1 cellular context compared by ENCODE assay signal in the genomic region with DNA sequence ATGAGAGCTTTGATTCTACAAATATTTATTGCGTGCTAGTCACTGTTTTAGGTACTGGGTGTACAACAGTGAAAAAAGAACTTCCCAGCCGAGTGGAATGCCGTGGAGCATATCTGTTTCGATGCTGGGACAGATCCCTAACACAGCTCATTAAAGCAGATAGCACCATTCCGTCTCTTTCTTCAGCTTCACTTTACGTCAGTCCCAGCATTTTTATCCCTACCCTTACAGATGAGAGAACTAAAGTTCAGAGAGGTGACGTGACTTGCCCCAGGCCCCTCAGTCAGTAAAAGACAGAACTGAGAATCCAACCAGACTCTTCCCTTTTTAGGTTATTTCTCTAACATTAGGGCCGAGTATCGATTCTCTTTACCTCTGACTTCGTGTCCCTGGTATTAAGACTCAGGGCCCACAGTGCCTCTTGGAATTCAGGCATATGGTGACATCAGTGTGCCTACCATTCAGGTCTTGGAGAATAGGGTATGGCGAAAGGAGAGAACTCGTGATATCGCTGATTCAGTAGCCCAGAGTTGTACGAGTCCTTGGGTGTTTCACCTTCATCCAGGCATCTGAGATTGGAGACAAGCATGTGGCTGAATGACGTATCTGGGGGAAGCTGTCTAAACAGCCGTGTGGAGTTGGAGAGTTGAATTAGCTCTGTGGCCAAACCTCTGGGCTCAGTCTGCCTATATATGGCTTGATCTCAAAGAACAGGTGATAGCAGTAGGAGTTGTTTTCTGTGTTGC.
A peak's percentile ranks its signal among the peaks of the same experiment; 100 is the strongest.
TF ChIP-seq lines count a peak whose summit lies in the region.

No MANE protein-coding gene starts in this region.

TF ChIP-seq in K562, 482 proteins besides CTCF, POLR2A, EP300 and RAD21 (continued from another document and continues in another):
- TF ChIP-seq, protein P1, sequence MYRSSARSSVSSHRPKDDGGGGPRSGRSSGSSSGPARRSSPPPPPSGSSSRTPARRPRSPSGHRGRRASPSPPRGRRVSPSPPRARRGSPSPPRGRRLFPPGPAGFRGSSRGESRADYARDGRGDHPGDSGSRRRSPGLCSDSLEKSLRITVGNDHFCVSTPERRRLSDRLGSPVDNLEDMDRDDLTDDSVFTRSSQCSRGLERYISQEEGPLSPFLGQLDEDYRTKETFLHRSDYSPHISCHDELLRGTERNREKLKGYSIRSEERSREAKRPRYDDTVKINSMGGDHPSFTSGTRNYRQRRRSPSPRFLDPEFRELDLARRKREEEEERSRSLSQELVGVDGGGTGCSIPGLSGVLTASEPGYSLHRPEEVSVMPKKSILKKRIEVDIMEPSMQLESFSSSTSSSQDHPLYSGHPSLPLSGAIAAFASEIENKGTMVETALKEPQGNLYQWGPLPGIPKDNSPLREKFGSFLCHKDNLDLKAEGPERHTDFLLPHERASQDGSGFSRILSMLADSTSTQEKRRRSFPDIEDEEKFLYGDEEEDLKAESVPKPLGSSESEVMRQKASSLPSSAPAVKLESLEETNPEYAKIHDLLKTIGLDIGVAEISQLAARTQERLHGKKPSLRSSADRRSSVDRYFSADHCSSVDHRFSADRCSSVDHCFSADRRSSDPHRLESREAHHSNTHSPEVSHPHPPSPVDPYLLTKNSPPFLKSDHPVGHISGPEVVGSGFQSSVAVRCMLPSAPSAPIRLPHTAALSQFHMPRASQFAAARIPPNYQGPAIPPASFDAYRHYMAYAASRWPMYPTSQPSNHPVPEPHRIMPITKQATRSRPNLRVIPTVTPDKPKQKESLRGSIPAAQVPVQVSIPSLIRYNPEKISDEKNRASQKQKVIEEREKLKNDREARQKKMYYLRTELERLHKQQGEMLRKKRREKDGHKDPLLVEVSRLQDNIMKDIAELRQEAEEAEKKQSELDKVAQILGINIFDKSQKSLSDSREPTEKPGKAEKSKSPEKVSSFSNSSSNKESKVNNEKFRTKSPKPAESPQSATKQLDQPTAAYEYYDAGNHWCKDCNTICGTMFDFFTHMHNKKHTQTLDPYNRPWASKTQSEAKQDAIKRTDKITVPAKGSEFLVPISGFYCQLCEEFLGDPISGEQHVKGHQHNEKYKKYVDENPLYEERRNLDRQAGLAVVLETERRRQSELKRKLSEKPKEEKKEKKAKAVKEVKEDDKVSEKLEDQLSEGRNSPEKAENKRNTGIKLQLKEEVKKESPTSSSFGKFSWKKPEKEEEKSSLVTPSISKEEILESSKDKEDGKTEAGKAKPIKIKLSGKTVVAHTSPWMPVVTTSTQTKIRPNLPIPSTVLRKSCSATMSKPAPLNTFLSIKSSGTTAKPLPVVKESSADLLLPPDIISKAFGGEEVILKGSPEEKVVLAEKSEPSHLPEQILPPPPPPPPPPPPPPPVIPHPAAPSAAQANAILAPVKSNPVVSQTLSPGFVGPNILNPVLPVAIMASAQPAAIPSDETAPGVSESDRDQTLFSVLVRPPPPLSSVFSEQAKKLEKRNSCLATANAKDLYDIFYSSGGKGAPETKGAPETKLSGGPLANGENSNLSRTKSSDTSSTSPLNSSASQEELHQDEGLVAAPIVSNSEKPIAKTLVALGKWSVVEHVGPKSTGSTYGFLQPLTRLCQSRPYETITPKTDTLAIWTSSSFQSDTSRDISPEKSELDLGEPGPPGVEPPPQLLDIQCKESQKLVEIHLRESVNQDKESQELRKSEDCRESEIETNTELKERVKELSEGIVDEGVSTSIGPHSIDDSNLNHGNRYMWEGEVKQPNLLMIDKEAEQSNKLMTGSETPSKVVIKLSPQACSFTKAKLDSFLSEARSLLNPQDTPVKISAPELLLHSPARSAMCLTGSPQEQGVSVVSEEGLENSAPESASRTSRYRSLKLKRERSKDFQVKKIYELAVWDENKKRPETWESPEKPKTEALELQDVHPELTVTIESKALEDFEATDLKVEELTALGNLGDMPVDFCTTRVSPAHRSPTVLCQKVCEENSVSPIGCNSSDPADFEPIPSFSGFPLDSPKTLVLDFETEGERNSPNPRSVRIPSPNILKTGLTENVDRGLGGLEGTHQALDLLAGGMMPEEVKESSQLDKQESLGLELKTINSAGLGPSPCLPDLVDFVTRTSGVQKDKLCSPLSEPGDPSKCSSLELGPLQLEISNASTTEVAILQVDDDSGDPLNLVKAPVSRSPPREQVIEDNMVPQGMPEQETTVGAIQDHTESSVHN (IDR thresholded peaks at IDR 0.05; ENCODE audit: borderline replicate concordance in 1 of 2, low read depth in 1 of 2) = peak in 1 of 2 experiments; percentile 30; a peak in 1 of 4 replicates
- no peak for TF ChIP-seq NR2C1 (IDR thresholded peaks at IDR 0.05)
- TF ChIP-seq NR2C1 (tag; IDR thresholded peaks at IDR 0.05) = peak; percentile 44; the same call in 1 of the 2 replicates
- TF ChIP-seq WHSC1 (IDR thresholded peaks at IDR 0.05; ENCODE audit: low read length) = no peak
- TF ChIP-seq CXXC5 (CRISPR knock-in tag; IDR thresholded peaks at IDR 0.05) = peak; percentile 65
- TF ChIP-seq TGIF2 (CRISPR knock-in tag; IDR thresholded peaks at IDR 0.05) = no peak
- TF ChIP-seq, protein P2, sequence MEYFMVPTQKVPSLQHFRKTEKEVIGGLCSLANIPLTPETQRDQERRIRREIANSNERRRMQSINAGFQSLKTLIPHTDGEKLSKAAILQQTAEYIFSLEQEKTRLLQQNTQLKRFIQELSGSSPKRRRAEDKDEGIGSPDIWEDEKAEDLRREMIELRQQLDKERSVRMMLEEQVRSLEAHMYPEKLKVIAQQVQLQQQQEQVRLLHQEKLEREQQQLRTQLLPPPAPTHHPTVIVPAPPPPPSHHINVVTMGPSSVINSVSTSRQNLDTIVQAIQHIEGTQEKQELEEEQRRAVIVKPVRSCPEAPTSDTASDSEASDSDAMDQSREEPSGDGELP (CRISPR knock-in tag; IDR thresholded peaks at IDR 0.05; ENCODE audit: borderline replicate concordance) = peak; percentile 11; the same call in 1 of the 2 replicates
- no peak for TF ChIP-seq POLR2AphosphoS5 (IDR thresholded peaks at IDR 0.05; ENCODE audit: control insufficient read depth, insufficient read depth, low read depth, low read length)
- peak in 1 of 2 experiments; percentile 59; a peak in 1 of 4 replicates for TF ChIP-seq TBL1XR1 (IDR thresholded peaks at IDR 0.05; ENCODE audit: low read length in 2 of 2)
- no peak for TF ChIP-seq ARID2 (IDR thresholded peaks at IDR 0.05)
- TF ChIP-seq, protein P3, sequence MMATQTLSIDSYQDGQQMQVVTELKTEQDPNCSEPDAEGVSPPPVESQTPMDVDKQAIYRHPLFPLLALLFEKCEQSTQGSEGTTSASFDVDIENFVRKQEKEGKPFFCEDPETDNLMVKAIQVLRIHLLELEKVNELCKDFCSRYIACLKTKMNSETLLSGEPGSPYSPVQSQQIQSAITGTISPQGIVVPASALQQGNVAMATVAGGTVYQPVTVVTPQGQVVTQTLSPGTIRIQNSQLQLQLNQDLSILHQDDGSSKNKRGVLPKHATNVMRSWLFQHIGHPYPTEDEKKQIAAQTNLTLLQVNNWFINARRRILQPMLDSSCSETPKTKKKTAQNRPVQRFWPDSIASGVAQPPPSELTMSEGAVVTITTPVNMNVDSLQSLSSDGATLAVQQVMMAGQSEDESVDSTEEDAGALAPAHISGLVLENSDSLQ (IDR thresholded peaks at IDR 0.05) = peak; percentile 59; the same call in 1 of the 2 replicates
- peak; percentile 54; the same call in 1 of the 2 replicates for TF ChIP-seq GATAD2A (IDR thresholded peaks at IDR 0.05)
- TF ChIP-seq, protein P4, sequence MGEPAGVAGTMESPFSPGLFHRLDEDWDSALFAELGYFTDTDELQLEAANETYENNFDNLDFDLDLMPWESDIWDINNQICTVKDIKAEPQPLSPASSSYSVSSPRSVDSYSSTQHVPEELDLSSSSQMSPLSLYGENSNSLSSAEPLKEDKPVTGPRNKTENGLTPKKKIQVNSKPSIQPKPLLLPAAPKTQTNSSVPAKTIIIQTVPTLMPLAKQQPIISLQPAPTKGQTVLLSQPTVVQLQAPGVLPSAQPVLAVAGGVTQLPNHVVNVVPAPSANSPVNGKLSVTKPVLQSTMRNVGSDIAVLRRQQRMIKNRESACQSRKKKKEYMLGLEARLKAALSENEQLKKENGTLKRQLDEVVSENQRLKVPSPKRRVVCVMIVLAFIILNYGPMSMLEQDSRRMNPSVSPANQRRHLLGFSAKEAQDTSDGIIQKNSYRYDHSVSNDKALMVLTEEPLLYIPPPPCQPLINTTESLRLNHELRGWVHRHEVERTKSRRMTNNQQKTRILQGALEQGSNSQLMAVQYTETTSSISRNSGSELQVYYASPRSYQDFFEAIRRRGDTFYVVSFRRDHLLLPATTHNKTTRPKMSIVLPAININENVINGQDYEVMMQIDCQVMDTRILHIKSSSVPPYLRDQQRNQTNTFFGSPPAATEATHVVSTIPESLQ (CRISPR knock-in tag; IDR thresholded peaks at IDR 0.05) = 0 out of 2 replicates have a peak, but pooled peaks have one; percentile 28
- peak; percentile 41; the same call in 1 of the 2 replicates for TF ChIP-seq EP400 (IDR thresholded peaks at IDR 0.05)
- TF ChIP-seq GABPB2 (CRISPR knock-in tag; conservative IDR thresholded peaks at IDR 0.05) = 0 out of 2 replicates have a peak, but pooled peaks have one; percentile 10
- TF ChIP-seq ZNF696 (CRISPR knock-in tag; conservative IDR thresholded peaks at IDR 0.05) = no peak
- TF ChIP-seq TAL1 (IDR thresholded peaks at IDR 0.05) = 0 out of 2 replicates have a peak, but pooled peaks have one; percentile 8
- TF ChIP-seq ZFP36 (IDR thresholded peaks at IDR 0.05; ENCODE audit: low read depth, low read length, partially characterized antibody) = peak; percentile 12
- TF ChIP-seq, protein P5, sequence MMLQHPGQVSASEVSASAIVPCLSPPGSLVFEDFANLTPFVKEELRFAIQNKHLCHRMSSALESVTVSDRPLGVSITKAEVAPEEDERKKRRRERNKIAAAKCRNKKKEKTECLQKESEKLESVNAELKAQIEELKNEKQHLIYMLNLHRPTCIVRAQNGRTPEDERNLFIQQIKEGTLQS (IDR thresholded peaks at IDR 0.05) = peak; percentile 67
- TF ChIP-seq, protein P5 (CRISPR knock-in tag; conservative IDR thresholded peaks at IDR 0.05) = no peak; the same call in 1 of the 2 replicates
- TF ChIP-seq, protein P6, sequence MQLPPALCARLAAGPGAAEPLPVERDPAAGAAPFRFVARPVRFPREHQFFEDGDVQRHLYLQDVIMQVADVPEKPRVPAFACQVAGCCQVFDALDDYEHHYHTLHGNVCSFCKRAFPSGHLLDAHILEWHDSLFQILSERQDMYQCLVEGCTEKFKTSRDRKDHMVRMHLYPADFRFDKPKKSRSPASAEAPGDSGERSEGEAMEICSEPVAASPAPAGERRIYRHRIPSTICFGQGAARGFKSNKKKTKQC (CRISPR knock-in tag; IDR thresholded peaks at IDR 0.05) = 0 out of 2 replicates have a peak, but pooled peaks have one; percentile 42
- TF ChIP-seq, protein P7, sequence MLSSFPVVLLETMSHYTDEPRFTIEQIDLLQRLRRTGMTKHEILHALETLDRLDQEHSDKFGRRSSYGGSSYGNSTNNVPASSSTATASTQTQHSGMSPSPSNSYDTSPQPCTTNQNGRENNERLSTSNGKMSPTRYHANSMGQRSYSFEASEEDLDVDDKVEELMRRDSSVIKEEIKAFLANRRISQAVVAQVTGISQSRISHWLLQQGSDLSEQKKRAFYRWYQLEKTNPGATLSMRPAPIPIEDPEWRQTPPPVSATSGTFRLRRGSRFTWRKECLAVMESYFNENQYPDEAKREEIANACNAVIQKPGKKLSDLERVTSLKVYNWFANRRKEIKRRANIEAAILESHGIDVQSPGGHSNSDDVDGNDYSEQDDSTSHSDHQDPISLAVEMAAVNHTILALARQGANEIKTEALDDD (IDR thresholded peaks at IDR 0.05) = peak; percentile 18; the same call in 1 of the 2 replicates
- peak; percentile 70; the same call in 1 of the 2 replicates for TF ChIP-seq ZNF589 (CRISPR knock-in tag; IDR thresholded peaks at IDR 0.05; ENCODE audit: low read depth)
- no peak for TF ChIP-seq ZNF41 (CRISPR knock-in tag; conservative IDR thresholded peaks at IDR 0.05)
- peak; percentile 15; the same call in 1 of the 2 replicates for TF ChIP-seq MTA1 (IDR thresholded peaks at IDR 0.05; ENCODE audit: borderline replicate concordance)
- peak; percentile 84; the same call in 1 of the 2 replicates for TF ChIP-seq DMBX1 (CRISPR knock-in tag; IDR thresholded peaks at IDR 0.05; ENCODE audit: borderline replicate concordance)
- TF ChIP-seq FOSL1 (tag; conservative IDR thresholded peaks at IDR 0.05) = peak; percentile 66; the same call in 1 of the 2 replicates
- no peak for TF ChIP-seq HDAC6 (IDR thresholded peaks at IDR 0.05; ENCODE audit: low read depth, low read length)
- peak; percentile 61; the same call in 1 of the 2 replicates for TF ChIP-seq TEAD4 (IDR thresholded peaks at IDR 0.05; ENCODE audit: low read length)
- TF ChIP-seq TEAD4 (CRISPR knock-in tag; IDR thresholded peaks at IDR 0.05; ENCODE audit: borderline replicate concordance) = no peak
- TF ChIP-seq BACH1 (tag; IDR thresholded peaks at IDR 0.05) = peak; percentile 23; the same call in 1 of the 2 replicates
- TF ChIP-seq SMAD4 (CRISPR knock-in tag; conservative IDR thresholded peaks at IDR 0.05) = peak; percentile 61
- no peak for TF ChIP-seq HDGF (IDR thresholded peaks at IDR 0.05)
- no peak for TF ChIP-seq KLF10 (CRISPR knock-in tag; IDR thresholded peaks at IDR 0.05)
- TF ChIP-seq MYC (IDR thresholded peaks at IDR 0.05; ENCODE audit: low read depth, low read length) = peak; percentile 82
- TF ChIP-seq MYC (CRISPR knock-in tag; IDR thresholded peaks at IDR 0.05; ENCODE audit: borderline replicate concordance, low read depth) = no peak
- TF ChIP-seq, protein P8, sequence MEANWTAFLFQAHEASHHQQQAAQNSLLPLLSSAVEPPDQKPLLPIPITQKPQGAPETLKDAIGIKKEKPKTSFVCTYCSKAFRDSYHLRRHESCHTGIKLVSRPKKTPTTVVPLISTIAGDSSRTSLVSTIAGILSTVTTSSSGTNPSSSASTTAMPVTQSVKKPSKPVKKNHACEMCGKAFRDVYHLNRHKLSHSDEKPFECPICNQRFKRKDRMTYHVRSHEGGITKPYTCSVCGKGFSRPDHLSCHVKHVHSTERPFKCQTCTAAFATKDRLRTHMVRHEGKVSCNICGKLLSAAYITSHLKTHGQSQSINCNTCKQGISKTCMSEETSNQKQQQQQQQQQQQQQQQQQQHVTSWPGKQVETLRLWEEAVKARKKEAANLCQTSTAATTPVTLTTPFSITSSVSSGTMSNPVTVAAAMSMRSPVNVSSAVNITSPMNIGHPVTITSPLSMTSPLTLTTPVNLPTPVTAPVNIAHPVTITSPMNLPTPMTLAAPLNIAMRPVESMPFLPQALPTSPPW (CRISPR knock-in tag; IDR thresholded peaks at IDR 0.05) = peak; percentile 30
